8 cellular contexts compared by ENCODE assay signal in genomic region chr11:102452461-102453285, GRCh38. TPM values are rescaled to one million over a fixed set of nuclear protein-coding genes. Genes with fewer than 3 reads are reported as not detected.
DNase-seq lines count a peak whose midpoint lies in the region; ATAC-seq, FAIRE-seq and TF ChIP-seq lines count a peak whose summit lies in the region.

Gene TMEM123 (minus strand): TSS chr11:102452765. CDS start chr11:102452623, 142 bp downstream.

- H3K27ac ChIP-seq in fibroblast of lung (ENCODE audit: insufficient read depth, low read length), result peak within 1 kb of the TSS; percentile 87

- peaks cover 6 to 7% of the 10 kb centered on the region in 2 donors for H3K27me3 Mint-ChIP-seq in natural killer cell (ENCODE audit: low read depth in 2 of 2)

- H3K4me2 ChIP-seq in fibroblast of lung (ENCODE audit: extremely low read depth, insufficient read depth, low read length), result peak within 1 kb of the TSS; percentile 89

- TF ChIP-seq CTCF in fibroblast of lung (conservative IDR thresholded peaks at IDR 0.05 in 1 of 2, IDR thresholded peaks at IDR 0.05 in 1 of 2; ENCODE audit: low read depth in 1 of 2, low read length in 2 of 2) (no peak), natural killer cell (IDR thresholded peaks at IDR 0.05) (no peak)

- peak; percentile 90 for DNase-seq in DMS53 (lab: John Stamatoyannopoulos, UW)
- DNase-seq in HuH-7 (ENCODE audit: low spot score), result peak; percentile 61
- peak; percentile 28 for DNase-seq in RCC 7860 (ENCODE audit: low spot score)
- peak; percentile 81 to 82 for DNase-seq in activated T-helper 1 cell treated with anti-CD3 and anti-CD28 coated beads, Interleukin-2, amount 50 U/mL, for 16 hours (ENCODE audit: low read depth in 1 of 2, low spot score in 1 of 2)
- DNase-seq in fibroblast of lung (ENCODE audit: low read depth in 2 of 2), result peak; percentile 62 to 63
- peak; percentile 75 for DNase-seq in natural killer cell
- peak; percentile 85 for DNase-seq in stimulated activated naive CD4-positive, alpha-beta T cell treated with Interleukin-2 at 50 U/mL for 16 hours (lab: John Stamatoyannopoulos, UW)

- peak within 1 kb of the TSS; percentile 80 for H3K9ac ChIP-seq in fibroblast of lung (ENCODE audit: insufficient read depth, low read length)

- peak; percentile 52 for ATAC-seq in GM21423 (IDR thresholded peaks at IDR 0.05; ENCODE audit: unreplicated experiment)
- peak; percentile 72 to 87 (median 81) for ATAC-seq in natural killer cell

- peak within 1 kb of the TSS; percentile 83 to 91 (median 88) for H3K4me3 ChIP-seq in fibroblast of lung (replicated peaks in 1 of 4; ENCODE audit: control extremely low read depth in 1 of 4, insufficient read depth in 1 of 4, low read depth in 3 of 4, low read length in 4 of 4)

- peak within 1 kb of the TSS; percentile 95 for H2AFZ ChIP-seq in fibroblast of lung (ENCODE audit: low read length)

- H3K9me3 Mint-ChIP-seq in natural killer cell, result no peaks in the 10 kb centered on the region

- no peaks in the 10 kb centered on the region for H3K9me3 ChIP-seq in fibroblast of lung (ENCODE audit: control insufficient read depth, insufficient read depth, low read depth, low read length)

- H3K36me3 Mint-ChIP-seq in natural killer cell, result no peaks in the 10 kb centered on the region

- peaks cover 46 to 62% of the 10 kb centered on the region in 2 donors for H3K4me1 Mint-ChIP-seq in natural killer cell

- no peak for FAIRE-seq in RCC 7860 (lab: Jason Lieb, UNC)

- no peaks in the 10 kb centered on the region for H3K36me3 ChIP-seq in fibroblast of lung (ENCODE audit: control insufficient read depth, insufficient read depth, low read length)

- H3K27ac Mint-ChIP-seq in natural killer cell, result peak within 1 kb of the TSS; percentile 87 to 93

- H3K27me3 ChIP-seq in fibroblast of lung (ENCODE audit: control insufficient read depth, insufficient read depth, low read length), result no peaks in the 10 kb centered on the region

- H3K4me3 Mint-ChIP-seq in natural killer cell, result peak within 1 kb of the TSS; percentile 96

- no peaks in the 10 kb centered on the region for H4K20me1 ChIP-seq in fibroblast of lung (ENCODE audit: control insufficient read depth, extremely low read depth, insufficient read depth, low read length)

- intact Hi-C loops in natural killer cell (cut with micrococcal nuclease), result loop anchor here (2.0 to 5.0 kb wide), 2 partner anchors 60 to 106 kb away; partner anchors contain the start of gene BIRC2

- H3K4me1 ChIP-seq in fibroblast of lung (ENCODE audit: control insufficient read depth, extremely low read depth, insufficient read depth, low read length), result peaks cover 10% of the 10 kb centered on the region

- H3K79me2 ChIP-seq in fibroblast of lung (ENCODE audit: control insufficient read depth, insufficient read depth, low read length), result peaks cover 36% of the 10 kb centered on the region

RNA-seq across cellular contexts. Expression of gene TMEM123, which starts in this region (rescaled TPM):
- total RNA-seq in fibroblast of lung (124 and 127 TPM in 2 replicates), natural killer cell (100 to 1,000 TPM; 100 to 126 (median 118) TPM)
- 207 and 355 TPM in 2 replicates for polyA plus RNA-seq in fibroblast of lung
- polyA plus RNA-seq in fibroblast of lung (2012), result 84.8 and 123 TPM in 2 replicates
- 3.7 and 12.3 TPM in 2 replicates for polyA minus RNA-seq in fibroblast of lung (ENCODE audit: low replicate concordance)

Comparison
In these comparisons a context has a peak if more than half of its experiments do, and no peak if none do; other contexts are left out.
1. Peak in every context shown above with its lines: DNase-seq, ATAC-seq, H3K4me3 ChIP-seq and H3K27ac ChIP-seq.
2. DNase-seq: peak in every context shown above with its lines; median percentile 90 in DMS53; 85 in stimulated activated naive CD4-positive, alpha-beta T cell treated with Interleukin-2 at 50 U/mL for 16 hours; 82 in activated T-helper 1 cell treated with anti-CD3 and anti-CD28 coated beads, Interleukin-2, amount 50 U/mL, for 16 hours; 75 in natural killer cell; 62 in fibroblast of lung; 61 in HuH-7; 28 in RCC 7860.